8 cellular contexts compared by ENCODE assay signal in genomic region chr19:12825259-12826131, GRCh38. TPM values are rescaled to one million over a fixed set of nuclear protein-coding genes. Genes with fewer than 3 reads are reported as not detected.
DNase-seq lines count a peak whose midpoint lies in the region; ATAC-seq and TF ChIP-seq lines count a peak whose summit lies in the region.

No MANE protein-coding gene starts in this region.

- H3K4me2 ChIP-seq in mesenchymal stem cell (ENCODE audit: low read length, poor library complexity, severe bottlenecking), result no peak overlapping the region

- no peak overlapping the region for H2BK15ac ChIP-seq in mesenchymal stem cell (ENCODE audit: low read depth, poor library complexity, severe bottlenecking)

- peaks cover 53% of the 10 kb centered on the region for H3K27me3 Mint-ChIP-seq in CD4-positive, alpha-beta T cell
- H3K27me3 Mint-ChIP-seq in activated naive CD8-positive, alpha-beta T cell treated with anti-CD3 and anti-CD28 coated beads, Interleukin-2, amount 10 ng/mL, durations not matched to agents 7 days and 5 days, result peaks cover 43% of the 10 kb centered on the region
- H3K27me3 Mint-ChIP-seq in MCF 10A (ENCODE audit: insufficient read depth, unreplicated experiment), result no peaks in the 10 kb centered on the region

- no peak overlapping the region for H3K27ac ChIP-seq in CD4-positive, alpha-beta T cell (ENCODE audit: low read depth, low read length)
- H3K27ac ChIP-seq in HEK293 (ENCODE audit: extremely low read depth, low read depth, low read length) (no peak overlapping the region), mesenchymal stem cell (ENCODE audit: low read length, poor library complexity, severe bottlenecking) (no peak overlapping the region)

- H2BK120ac ChIP-seq in mesenchymal stem cell (ENCODE audit: low read depth, low read length), result no peak overlapping the region

- DNase-seq in CD4-positive, alpha-beta T cell, result peak in 1 of 10 experiments; percentile 22
- DNase-seq in activated naive CD8-positive, alpha-beta T cell treated with anti-CD3 and anti-CD28 coated beads, Interleukin-2, amount 10 ng/mL, durations not matched to agents 7 days and 5 days, result peak; percentile 43
- DNase-seq in mesenchymal stem cell, result peak; percentile 39
- DNase-seq in MCF 10A (ENCODE audit: unreplicated experiment), result no peak

- H2BK12ac ChIP-seq in mesenchymal stem cell (ENCODE audit: low read length in 2 of 2), result peak overlapping the region in 1 of 2 experiments; percentile 14

- peak; percentile 16 for TF ChIP-seq CTCF in CD4-positive, alpha-beta T cell (IDR thresholded peaks at IDR 0.05)
- TF ChIP-seq CTCF in HEK293 (tag by site-specific recombination; IDR thresholded peaks at IDR 0.05), result no peak
- TF ChIP-seq CTCF in MCF 10A (IDR thresholded peaks at IDR 0.05; ENCODE audit: unreplicated experiment), result no peak

- peak; percentile 24 for ATAC-seq in CD4-positive, alpha-beta T cell (ENCODE audit: poor library complexity)
- peak; percentile 32 for ATAC-seq in activated naive CD8-positive, alpha-beta T cell treated with anti-CD3 and anti-CD28 coated beads, Interleukin-2, amount 10 ng/mL, durations not matched to agents 7 days and 5 days (ENCODE audit: low read depth)
- ATAC-seq in GM21447 (IDR thresholded peaks at IDR 0.05; ENCODE audit: unreplicated experiment), result no peak
- no peak for ATAC-seq in GM18867 (IDR thresholded peaks at IDR 0.05; ENCODE audit: unreplicated experiment)
- ATAC-seq in GM19452 (IDR thresholded peaks at IDR 0.05; ENCODE audit: unreplicated experiment), result no peak

- no peak overlapping the region for H2AK5ac ChIP-seq in mesenchymal stem cell (ENCODE audit: low read length, severe bottlenecking)

- H3K14ac ChIP-seq in mesenchymal stem cell (ENCODE audit: low read length in 2 of 2), result no peak overlapping the region

- H3K23ac ChIP-seq in mesenchymal stem cell (ENCODE audit: low read length in 2 of 2), result peak overlapping the region in 1 of 2 experiments; percentile 31

- POLR2A ChIA-PET in CD4-positive, alpha-beta T cell (lab: Charles Lee), result no interaction called here
- POLR2A ChIA-PET in HEK293 (lab: Yijun Ruan, JAX), result interaction anchor here (1.5 kb wide), 1 partner anchor 20 kb away, joined by 3 read pairs; the partner anchor contains the start of gene RNASEH2A
- POLR2A ChIA-PET in activated naive CD8-positive, alpha-beta T cell treated with anti-CD3 and anti-CD28 coated beads, Interleukin-2, amount 10 ng/mL, durations not matched to agents 7 days and 5 days (lab: Charles Lee), result no interaction called here
- POLR2A ChIA-PET in MCF 10A (lab: Yijun Ruan, JAX), result no interaction called here

- H3K79me1 ChIP-seq in mesenchymal stem cell (replicated peaks; ENCODE audit: low read length, poor library complexity, severe bottlenecking), result no peaks in the 10 kb centered on the region

- H3K27ac Mint-ChIP-seq in CD4-positive, alpha-beta T cell, result no peak overlapping the region
- no peak overlapping the region for H3K27ac Mint-ChIP-seq in activated naive CD8-positive, alpha-beta T cell treated with anti-CD3 and anti-CD28 coated beads, Interleukin-2, amount 10 ng/mL, durations not matched to agents 7 days and 5 days
- H3K27ac Mint-ChIP-seq in MCF 10A (ENCODE audit: low read depth, unreplicated experiment), result no peak overlapping the region

- H3K9me3 Mint-ChIP-seq in CD4-positive, alpha-beta T cell, result no peaks in the 10 kb centered on the region
- no peaks in the 10 kb centered on the region for H3K9me3 Mint-ChIP-seq in activated naive CD8-positive, alpha-beta T cell treated with anti-CD3 and anti-CD28 coated beads, Interleukin-2, amount 10 ng/mL, durations not matched to agents 7 days and 5 days
- peaks cover 8% of the 10 kb centered on the region for H3K9me3 Mint-ChIP-seq in MCF 10A (ENCODE audit: unreplicated experiment)

- no peak overlapping the region for H2BK5ac ChIP-seq in mesenchymal stem cell (ENCODE audit: low read depth, low read length, poor library complexity, severe bottlenecking)

- H4K91ac ChIP-seq in mesenchymal stem cell (ENCODE audit: low read length), result no peak overlapping the region

- no peaks in the 10 kb centered on the region for H3K4me1 Mint-ChIP-seq in CD4-positive, alpha-beta T cell (ENCODE audit: low read depth)
- H3K4me1 Mint-ChIP-seq in activated naive CD8-positive, alpha-beta T cell treated with anti-CD3 and anti-CD28 coated beads, Interleukin-2, amount 10 ng/mL, durations not matched to agents 7 days and 5 days, result peaks cover 6% of the 10 kb centered on the region
- H3K4me1 Mint-ChIP-seq in MCF 10A (ENCODE audit: insufficient read depth, unreplicated experiment), result no peaks in the 10 kb centered on the region

- no TSS peak for BruUV-seq in MCF 10A (replicated peaks; lab: Mats Ljungman, UMichigan)

- H4K8ac ChIP-seq in mesenchymal stem cell (ENCODE audit: low read length), result peak overlapping the region; percentile 30

- CTCF ChIA-PET in CD4-positive, alpha-beta T cell (lab: Charles Lee), result interaction anchor here (0.5 to 0.9 kb wide), 2 partner anchors 11 to 278 kb away, joined by 3 to 4 read pairs; no protein-coding TSS in a partner anchor
- CTCF ChIA-PET in HEK293 (lab: Yijun Ruan, JAX) (interaction anchor here (0.6 to 2.7 kb wide), 10 partner anchors 9 to 140 kb away, joined by 3 to 13 read pairs (median 4); partner anchors contain the start of gene RTBDN), MCF 10A (lab: Yijun Ruan, JAX) (interaction anchor here (1.6 kb wide), 1 partner anchor 23 kb away, joined by 4 read pairs; no protein-coding TSS in a partner anchor)

- peak overlapping the region; percentile 10 for H2AFZ ChIP-seq in mesenchymal stem cell (ENCODE audit: low read depth, low read length)

- H3K36me3 ChIP-seq in HEK293 (ENCODE audit: control insufficient read depth in 2 of 2, insufficient read depth in 1 of 2, low read length in 2 of 2), result no peaks in the 10 kb centered on the region
- H3K36me3 ChIP-seq in mesenchymal stem cell (ENCODE audit: control insufficient read depth in 1 of 2, insufficient read depth in 2 of 2, low read depth in 1 of 2, low read length in 2 of 2), result no peaks in the 10 kb centered on the region

- H3K4me3 ChIP-seq in HEK293 (ENCODE audit: low read depth, low read length), result no peak overlapping the region
- peak overlapping the region in 1 of 2 experiments; percentile 28 for H3K4me3 ChIP-seq in mesenchymal stem cell (ENCODE audit: insufficient read depth in 1 of 2, low read depth in 1 of 2, low read length in 2 of 2)

- peaks cover 52% of the 10 kb centered on the region for H3K27me3 ChIP-seq in CD4-positive, alpha-beta T cell (ENCODE audit: control insufficient read depth, insufficient read depth, low read length)
- H3K27me3 ChIP-seq in mesenchymal stem cell (ENCODE audit: control insufficient read depth in 1 of 2, insufficient read depth in 1 of 2, low read length in 2 of 2), result peaks cover 37 to 41% of the 10 kb centered on the region in 2 experiments

- WGBS in mesenchymal stem cell, result 6% methylated on average over 45 of the region's 46 CpGs

- H3K9me3 ChIP-seq in CD4-positive, alpha-beta T cell (ENCODE audit: control insufficient read depth, low read length), result no peaks in the 10 kb centered on the region
- H3K9me3 ChIP-seq in HEK293 (ENCODE audit: control insufficient read depth, insufficient read depth, low read depth, low read length) (no peaks in the 10 kb centered on the region), mesenchymal stem cell (ENCODE audit: control insufficient read depth, low read length) (peaks cover 4% of the 10 kb centered on the region)

- no peaks in the 10 kb centered on the region for H3K36me3 Mint-ChIP-seq in CD4-positive, alpha-beta T cell (ENCODE audit: low read depth)
- no peaks in the 10 kb centered on the region for H3K36me3 Mint-ChIP-seq in activated naive CD8-positive, alpha-beta T cell treated with anti-CD3 and anti-CD28 coated beads, Interleukin-2, amount 10 ng/mL, durations not matched to agents 7 days and 5 days
- no peaks in the 10 kb centered on the region for H3K36me3 Mint-ChIP-seq in MCF 10A (ENCODE audit: insufficient read depth, unreplicated experiment)

- H3K4ac ChIP-seq in mesenchymal stem cell (ENCODE audit: low read depth in 1 of 2, low read length in 2 of 2), result no peak overlapping the region

- H3K4me3 Mint-ChIP-seq in CD4-positive, alpha-beta T cell, result no peak overlapping the region
- H3K4me3 Mint-ChIP-seq in activated naive CD8-positive, alpha-beta T cell treated with anti-CD3 and anti-CD28 coated beads, Interleukin-2, amount 10 ng/mL, durations not matched to agents 7 days and 5 days, result peak overlapping the region; percentile 54
- H3K4me3 Mint-ChIP-seq in MCF 10A (ENCODE audit: unreplicated experiment), result no peak overlapping the region

- H3K18ac ChIP-seq in mesenchymal stem cell (ENCODE audit: low read depth in 1 of 2, low read length in 2 of 2), result peak overlapping the region in 1 of 2 experiments; percentile 64

- H3K4me1 ChIP-seq in HEK293 (ENCODE audit: control insufficient read depth, insufficient read depth, low read length) (no peaks in the 10 kb centered on the region), mesenchymal stem cell (ENCODE audit: control insufficient read depth, insufficient read depth, low read depth, low read length) (peaks cover 5% of the 10 kb centered on the region)

- H3K9ac ChIP-seq in mesenchymal stem cell (ENCODE audit: low read length), result no peak overlapping the region

- intact Hi-C loops in CD4-positive, alpha-beta T cell (cut with DNase I, micrococcal nuclease), result no loop called here
- intact Hi-C loops in MCF 10A (cut with micrococcal nuclease), result no loop called here

RNA-seq across cellular contexts. Expression of gene RTBDN, which starts 8.9 kb away (rescaled TPM):
- not detected for total RNA-seq in CD4-positive, alpha-beta T cell
- total RNA-seq in activated naive CD8-positive, alpha-beta T cell treated with anti-CD3 and anti-CD28 coated beads, Interleukin-2, amount 10 ng/mL, durations not matched to agents 7 days and 5 days, result not detected
- 0.03 TPM for polyA plus RNA-seq in mesenchymal stem cell (2013, experiment 1 of 2)
- polyA plus RNA-seq in mesenchymal stem cell (2013, experiment 2 of 2), result not detected
- total RNA-seq in MCF 10A (2022), result not detected in 2 replicates

RNA-seq across cellular contexts. Expression of gene MAST1, which starts 12.8 kb away (rescaled TPM):
- under 1 TPM; 0.22 to 0.60 TPM for total RNA-seq in CD4-positive, alpha-beta T cell
- 1 to 10 TPM; 1.8 to 2.6 TPM for total RNA-seq in activated naive CD8-positive, alpha-beta T cell treated with anti-CD3 and anti-CD28 coated beads, Interleukin-2, amount 10 ng/mL, durations not matched to agents 7 days and 5 days
- polyA plus RNA-seq in mesenchymal stem cell (2013, experiment 1 of 2), result 0.48 TPM
- polyA plus RNA-seq in mesenchymal stem cell (2013, experiment 2 of 2), result 0.29 TPM
- 1.0 and 1.6 TPM in 2 replicates for total RNA-seq in MCF 10A (2022)

RNA-seq across cellular contexts. Expression of gene RNASEH2A, which starts 19.1 kb away (rescaled TPM):
- 1 to 10 TPM; 1.5 to 2.7 TPM for total RNA-seq in CD4-positive, alpha-beta T cell
- total RNA-seq in activated naive CD8-positive, alpha-beta T cell treated with anti-CD3 and anti-CD28 coated beads, Interleukin-2, amount 10 ng/mL, durations not matched to agents 7 days and 5 days, result 10 to 100 TPM; 46.2 to 47.8 TPM
- 2.8 TPM for polyA plus RNA-seq in mesenchymal stem cell (2013, experiment 1 of 2)
- 2.9 TPM for polyA plus RNA-seq in mesenchymal stem cell (2013, experiment 2 of 2)
- 11.2 and 16.7 TPM in 2 replicates for total RNA-seq in MCF 10A (2022)

RNA-seq across cellular contexts. Expression of gene THSD8, which starts 23.6 kb away (rescaled TPM):
- 1 to 10 TPM in 1 of 2 experiments, not detected in 1; 1.3 TPM for total RNA-seq in CD4-positive, alpha-beta T cell
- 10 to 100 TPM in 1 of 2 experiments, 1 to 10 TPM in 1; 5.8 to 10.8 TPM for total RNA-seq in activated naive CD8-positive, alpha-beta T cell treated with anti-CD3 and anti-CD28 coated beads, Interleukin-2, amount 10 ng/mL, durations not matched to agents 7 days and 5 days
- 4.3 TPM for polyA plus RNA-seq in mesenchymal stem cell (2013, experiment 1 of 2)
- 4.1 TPM for polyA plus RNA-seq in mesenchymal stem cell (2013, experiment 2 of 2)
- 6.9 and 14.5 TPM in 2 replicates for total RNA-seq in MCF 10A (2022)

RNA-seq across cellular contexts. Expression of gene PRDX2, which starts 23.9 kb away (rescaled TPM):
- total RNA-seq in CD4-positive, alpha-beta T cell, result 10 to 100 TPM; 59.7 to 65.9 TPM
- total RNA-seq in activated naive CD8-positive, alpha-beta T cell treated with anti-CD3 and anti-CD28 coated beads, Interleukin-2, amount 10 ng/mL, durations not matched to agents 7 days and 5 days, result 100 to 1,000 TPM; 170 to 181 TPM
- polyA plus RNA-seq in mesenchymal stem cell (2013, experiment 1 of 2), result 139 TPM
- 142 TPM for polyA plus RNA-seq in mesenchymal stem cell (2013, experiment 2 of 2)
- 224 and 295 TPM in 2 replicates for total RNA-seq in MCF 10A (2022)

Comparison
In these comparisons a context has a peak if more than half of its experiments do, and no peak if none do; other contexts are left out.
1. ATAC-seq: peak in CD4-positive, alpha-beta T cell (single experiment) and activated naive CD8-positive, alpha-beta T cell treated with anti-CD3 and anti-CD28 coated beads, Interleukin-2, amount 10 ng/mL, durations not matched to agents 7 days and 5 days (single experiment); none in GM21447 (single experiment), GM18867 (single experiment) and GM19452 (single experiment).